Comparison of ENCODE assay signal across 25 cellular contexts in genomic region chr22:33421859-33422258, GRCh38.
"Had no signal": no experiment of that assay in that cellular context is flagged by ENCODE, and none has a peak within 500 bp of the region (broad histone marks: within the 10 kb centered on the region; RNA-seq: fewer than 3 reads in every experiment).

No MANE protein-coding gene starts in this region.

- H3K27ac ChIP-seq: neutrophil, pancreas, prostate gland, right lobe of liver, sigmoid colon, stomach, thoracic aorta, thyroid gland, tibial nerve, upper lobe of left lung, vagina had no signal

- H3K4me1 ChIP-seq: pancreas, prostate gland, right lobe of liver, sigmoid colon, thyroid gland, tibial nerve, upper lobe of left lung, vagina had no signal

- ATAC-seq: natural killer cell treated with Interleukin-12 subunit alpha and Interleukin-12 subunit beta and Interleukin-15 and Interleukin-18, amount 100 ng/mL, for 72 hours; pancreas; right lobe of liver; stimulated activated effector memory CD8-positive, alpha-beta T cell treated with anti-CD3 and anti-CD28 coated beads, Interleukin-12 subunit alpha, Interleukin-12 subunit beta, amount 100 ng/mL, for 72 hours; stimulated activated naive B cell treated with anti-CD40 and anti-IgM and Interleukin-4, amounts not matched to agents 10 μg/mL and 1 μg/mL and 100 μg/mL, for 72 hours had no signal

- H3K4me3 ChIP-seq: pancreas, prostate gland, right lobe of liver, sigmoid colon, stomach, thoracic aorta, thyroid gland, tibial nerve, upper lobe of left lung, vagina had no signal

- H3K27me3 ChIP-seq: neutrophil, pancreas, right lobe of liver, sigmoid colon, stomach, thyroid gland, tibial nerve, upper lobe of left lung, vagina had no signal

- DNase-seq: nephron progenitor cell; nucleus accumbens; pancreas; retina; right cardiac atrium; right lobe of liver; sigmoid colon; small intestine; stimulated activated CD4-positive, alpha-beta T cell treated with anti-CD3 and anti-CD28 coated beads, Interleukin-15, amount 100 ng/mL, for 24 hours; stimulated activated CD4-positive, alpha-beta T cell treated with anti-CD3 and anti-CD28 coated beads, Interleukin-2, amount 100 ng/mL, for 24 hours; stimulated activated CD4-positive, alpha-beta T cell treated with anti-CD3 and anti-CD28 coated beads, Interleukin-2, amount 100 ng/mL, for 48 hours; stimulated activated CD4-positive, alpha-beta T cell treated with anti-CD3 and anti-CD28 coated beads, Interleukin-4, amount 100 ng/mL, for 24 hours; stimulated activated naive B cell treated with anti-CD40 and anti-IgM and Interleukin-4, amounts not matched to agents 10 μg/mL and 1 μg/mL and 100 μg/mL, for 72 hours; stimulated activated naive CD4-positive, alpha-beta T cell treated with Interleukin-2 at 50 U/mL for 16 hours; stomach; thyroid gland; trophoblast cell; upper lobe of left lung had no signal

- H3K9me3 ChIP-seq: neutrophil, pancreas, prostate gland, right lobe of liver, sigmoid colon, stomach, thoracic aorta, thyroid gland, tibial nerve, upper lobe of left lung, vagina had no signal

- H3K36me3 ChIP-seq: neutrophil, pancreas, prostate gland, right lobe of liver, sigmoid colon, thoracic aorta, thyroid gland, upper lobe of left lung, vagina had no signal
